In the genomic region with DNA sequence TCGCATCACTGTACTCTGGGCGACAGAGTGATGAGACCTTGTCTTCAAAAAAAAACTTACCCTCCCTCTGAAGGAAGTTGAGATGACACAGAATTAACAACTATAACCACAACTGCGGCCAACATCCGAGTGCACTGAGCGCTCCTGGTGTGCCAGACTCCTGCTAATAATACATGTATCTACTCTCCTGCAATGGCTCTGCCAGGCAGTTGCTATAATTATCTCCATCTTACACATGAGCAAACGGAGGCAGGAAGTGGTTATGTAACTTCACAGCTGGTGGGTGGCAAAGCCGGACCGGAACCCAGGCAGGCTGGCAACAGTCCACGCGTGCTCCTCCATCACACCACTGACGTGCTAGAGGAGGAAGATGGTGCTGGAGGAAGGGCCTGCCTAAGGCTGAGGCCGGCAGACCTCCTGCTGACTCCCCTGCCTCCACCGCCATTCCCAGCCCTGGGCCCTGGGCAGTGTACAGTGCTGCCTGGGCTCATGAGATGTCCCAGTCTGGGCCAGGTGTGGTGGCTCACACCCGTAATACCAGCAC, we compare ENCODE assay signal across 8 cellular contexts. TPM values are rescaled to one million over a fixed set of nuclear protein-coding genes. Genes with fewer than 3 reads are reported as not detected.
A peak's percentile ranks its signal among the peaks of the same experiment; 100 is the strongest.
DNase-seq lines count a peak whose midpoint lies in the region; ATAC-seq and TF ChIP-seq lines count a peak whose summit lies in the region.

No MANE protein-coding gene starts in this region.

- DNase-seq in ACHN = peak; percentile 24
- DNase-seq in LHCN-M2 (ENCODE audit: low read depth) = peak; percentile 97
- peak; percentile 55 for DNase-seq in T-helper 9 cell
- DNase-seq in ascending aorta (ENCODE audit: low spot score in 2 of 2) = peak; percentile 72 to 91
- DNase-seq in kidney epithelial cell (ENCODE audit: low read depth) = peak; percentile 29
- peak; percentile 26 to 63 (median 48) for DNase-seq in stimulated activated CD4-positive, alpha-beta T cell treated with anti-CD3 and anti-CD28 coated beads, TNF-alpha, amount 100 ng/mL, for 4 hours (ENCODE audit: low read depth in 3 of 3)
- DNase-seq in MM.1S = no peak

- H3K27ac ChIP-seq in ascending aorta (peak overlapping the region; percentile 73 to 84), MM.1S (ENCODE audit: low read length) (no peak overlapping the region)

- no peaks in the 10 kb centered on the region; the same call in 1 of the 2 replicates for H3K79me2 ChIP-seq in MM.1S (ENCODE audit: low read length)

- H3K4me3 ChIP-seq in ascending aorta (no peak overlapping the region), kidney epithelial cell (ENCODE audit: low read depth, low read length) (no peak overlapping the region), MM.1S (ENCODE audit: low read length) (no peak overlapping the region)

- H3F3A ChIP-seq in MM.1S (ENCODE audit: insufficient read depth, low read length) = no peaks in the 10 kb centered on the region

- intact Hi-C loops in ascending aorta (cut with DNase I) = no loop called here

- in situ Hi-C loops in ACHN (cut with HindIII; ENCODE audit: low pct_ligation_motif_present, low pct_unique_long_range_greater_than_20kb, low sequenced_read_pairs) = no loop called here

- TF ChIP-seq CTCF in ascending aorta (IDR thresholded peaks at IDR 0.05) (no peak), kidney epithelial cell (IDR thresholded peaks at IDR 0.05; ENCODE audit: insufficient read depth, low read length, poor library complexity, severe bottlenecking) (no peak), MM.1S (IDR thresholded peaks at IDR 0.05; ENCODE audit: low read length) (no peak)

- H2AFZ ChIP-seq in MM.1S (ENCODE audit: low read length) = no peak overlapping the region

- H3K27me3 ChIP-seq in ascending aorta (no peaks in the 10 kb centered on the region), kidney epithelial cell (ENCODE audit: control insufficient read depth, insufficient read depth, low read length) (no peaks in the 10 kb centered on the region), MM.1S (replicated peaks; ENCODE audit: insufficient read depth, low read length) (no peaks in the 10 kb centered on the region)

- peaks cover 4 to 13% of the 10 kb centered on the region in 2 donors for H3K4me1 ChIP-seq in ascending aorta
- H3K4me1 ChIP-seq in MM.1S (ENCODE audit: low read length) = no peaks in the 10 kb centered on the region

- no peaks in the 10 kb centered on the region for H3K9me2 ChIP-seq in MM.1S (replicated peaks; ENCODE audit: insufficient read depth, low read length)

- H4K20me1 ChIP-seq in MM.1S (ENCODE audit: insufficient read depth, low read length) = no peaks in the 10 kb centered on the region

- ATAC-seq in GM19324 (IDR thresholded peaks at IDR 0.05; ENCODE audit: low FRiP score, unreplicated experiment) = peak; percentile 83

- no peak overlapping the region for H3K9ac ChIP-seq in MM.1S (ENCODE audit: low read length)

- H3K9me3 ChIP-seq in ascending aorta (no peaks in the 10 kb centered on the region), MM.1S (replicated peaks; ENCODE audit: insufficient read depth, low read length) (no peaks in the 10 kb centered on the region)

- H3K36me3 ChIP-seq in ascending aorta = peaks cover 11 to 18% of the 10 kb centered on the region in 2 donors
- peaks cover 2% of the 10 kb centered on the region for H3K36me3 ChIP-seq in kidney epithelial cell (ENCODE audit: control insufficient read depth, insufficient read depth, low read length)
- H3K36me3 ChIP-seq in MM.1S (replicated peaks; ENCODE audit: insufficient read depth, low read length) = no peaks in the 10 kb centered on the region

- H3K4me2 ChIP-seq in MM.1S (ENCODE audit: low read depth, low read length) = no peak overlapping the region

RNA-seq across cellular contexts. Expression of a gene that starts 12.6 kb away (rescaled TPM):
- total RNA-seq in LHCN-M2 (2014; rRNA removed) (46.6 and 46.8 TPM in 2 replicates), ascending aorta (6.4 TPM), kidney epithelial cell (32.9 and 38.1 TPM in 2 replicates)
- polyA plus RNA-seq in LHCN-M2 (2012) = 38.5 TPM

RNA-seq across cellular contexts. Expression of a gene that starts 12.8 kb away (rescaled TPM):
- total RNA-seq in LHCN-M2 (2014; rRNA removed) = 0.29 TPM in 1 of 2 replicates, not detected in the other
- 0.41 TPM for polyA plus RNA-seq in LHCN-M2 (2012)
- total RNA-seq in ascending aorta = 2.2 TPM
- 3.1 and 5.8 TPM in 2 replicates for total RNA-seq in kidney epithelial cell

RNA-seq across cellular contexts. Expression of a gene that starts 29.8 kb away (rescaled TPM):
- 1.5 TPM in 1 of 2 replicates, not detected in the other for total RNA-seq in LHCN-M2 (2014; rRNA removed)
- 3.0 TPM for polyA plus RNA-seq in LHCN-M2 (2012)
- total RNA-seq in ascending aorta = not detected
- total RNA-seq in kidney epithelial cell = not detected in 2 replicates

RNA-seq across cellular contexts. Expression of a gene that starts 33.2 kb away (rescaled TPM):
- total RNA-seq in LHCN-M2 (2014; rRNA removed) (20.1 and 23.2 TPM in 2 replicates), ascending aorta (17.2 TPM), kidney epithelial cell (49.6 and 56.2 TPM in 2 replicates)
- 7.0 TPM for polyA plus RNA-seq in LHCN-M2 (2012)

RNA-seq across cellular contexts. Expression of a gene that starts 33.6 kb away (rescaled TPM):
- total RNA-seq in LHCN-M2 (2014; rRNA removed) = 18.3 and 20.3 TPM in 2 replicates
- polyA plus RNA-seq in LHCN-M2 (2012) = 17.3 TPM
- total RNA-seq in ascending aorta = 3.1 TPM
- total RNA-seq in kidney epithelial cell = 6.2 and 21.9 TPM in 2 replicates
